8 cellular contexts compared by ENCODE assay signal in genomic region chr6:87700351-87700728, GRCh38. TPM values are rescaled to one million over a fixed set of nuclear protein-coding genes. Genes with fewer than 3 reads are reported as not detected.
DNase-seq lines count a peak whose midpoint lies in the region; ATAC-seq, FAIRE-seq and TF ChIP-seq lines count a peak whose summit lies in the region.

No MANE protein-coding gene starts in this region.

- peak overlapping the region; percentile 58 to 77 for H3K4me2 ChIP-seq in H1 (ENCODE audit: insufficient read depth in 1 of 2, low read depth in 2 of 2, low read length in 2 of 2)

- H3K4me3 ChIP-seq in H1 (ENCODE audit: extremely low read depth in 1 of 4, insufficient read depth in 2 of 4, low read depth in 3 of 4, low read length in 4 of 4) = peak overlapping the region; percentile 95 to 99 (median 95)

- H2BK5ac ChIP-seq in H1 (ENCODE audit: low read depth, low read length) = no peak overlapping the region

- no peak overlapping the region for H2BK15ac ChIP-seq in H1 (ENCODE audit: low read length)

- intact Hi-C loops in CD4-positive, alpha-beta T cell (cut with DNase I, micrococcal nuclease) = loop anchor here (2.0 to 10.0 kb wide), 5 partner anchors 110 to 1262 kb away; partner anchors contain the start of genes GJB7 (in 1 of the 2), ORC3 (in 1 of the 2), RNGTT (in 1 of the 2) and SLC35A1 (in 1 of the 2)
- intact Hi-C loops in head of caudate nucleus (cut with DNase I) = loop anchor here (5.0 kb wide), 1 partner anchor 113 kb away; the partner anchor contains the start of gene RARS2

- peaks cover 28% of the 10 kb centered on the region for H3K36me3 Mint-ChIP-seq in CD4-positive, alpha-beta T cell (ENCODE audit: low read depth)
- H3K36me3 Mint-ChIP-seq in neural crest cell (ENCODE audit: low read depth) = no peaks in the 10 kb centered on the region

- no peak for FAIRE-seq in H1 (lab: Jason Lieb, UNC)

- no peak overlapping the region for H3K56ac ChIP-seq in H1 (replicated peaks; ENCODE audit: insufficient read length, low read depth, low read length)

- H3K79me2 ChIP-seq in H1 (ENCODE audit: control insufficient read depth in 1 of 2, insufficient read depth in 2 of 2, low read length in 2 of 2) = peaks cover 51 to 66% of the 10 kb centered on the region in 2 experiments

- no peak overlapping the region for H4K91ac ChIP-seq in H1 (replicated peaks; ENCODE audit: insufficient read length, low read length)

- no peak for TF ChIP-seq EP300 in H1 (IDR thresholded peaks at IDR 0.05; ENCODE audit: borderline replicate concordance in 1 of 2, low read depth in 2 of 2, low read length in 2 of 2)

- no peak for TF ChIP-seq POLR2A in H1 (IDR thresholded peaks at IDR 0.05; ENCODE audit: control extremely low read depth in 1 of 2, low read depth in 2 of 2, low read length in 2 of 2)

- no peak overlapping the region for H2BK120ac ChIP-seq in H1 (replicated peaks; ENCODE audit: low read depth, low read length)

- H3K18ac ChIP-seq in H1 (ENCODE audit: extremely low read depth, low read length) = no peak overlapping the region

- no peak overlapping the region for H4K8ac ChIP-seq in H1 (ENCODE audit: extremely low read depth, insufficient read depth, low read length)

- H3K27me3 ChIP-seq in CD4-positive, alpha-beta T cell (ENCODE audit: control insufficient read depth, insufficient read depth, low read length) = no peaks in the 10 kb centered on the region
- H3K27me3 ChIP-seq in H1 (replicated peaks in 1 of 4; ENCODE audit: control insufficient read depth in 3 of 4, extremely low read depth in 1 of 4, insufficient read depth in 3 of 4, low read length in 3 of 4) = no peaks in the 10 kb centered on the region

- H2AK5ac ChIP-seq in H1 (ENCODE audit: low read depth, low read length) = no peak overlapping the region

- WGBS in H1 (ENCODE audit: extremely low coverage in 1 of 2, insufficient coverage in 1 of 2, insufficient read length in 1 of 2, insufficient replicate concordance in 2 of 2, low coverage in 1 of 2, low lambda C conversion rate in 2 of 2, missing lambda C conversion rate in 1 of 2), 2 experiments = 15% methylated on average over 1 of the region's 1 CpG; no CpG with 5 or more reads in 1 of the 2 experiments

- H2AFZ ChIP-seq in H1 (ENCODE audit: low read length) = no peak overlapping the region

- CTCF ChIA-PET in CD4-positive, alpha-beta T cell (lab: Charles Lee) = interaction anchor here (1.0 kb wide), 1 partner anchor 21 kb away, joined by 4 read pairs; no protein-coding TSS in a partner anchor
- CTCF ChIA-PET in H1 (lab: Charles Lee; ENCODE audit: partially characterized antibody) = interaction anchor here (0.9 to 1.8 kb wide), 3 partner anchors 9 to 88 kb away, joined by 3 to 4 read pairs (median 4); no protein-coding TSS in a partner anchor

- H3K27ac Mint-ChIP-seq in CD4-positive, alpha-beta T cell = peak overlapping the region; percentile 90
- peak overlapping the region; percentile 76 for H3K27ac Mint-ChIP-seq in neural crest cell (ENCODE audit: unreplicated experiment)

- H4K20me1 ChIP-seq in H1 (replicated peaks in 1 of 2; ENCODE audit: control insufficient read depth in 1 of 2, insufficient read depth in 2 of 2, low read length in 2 of 2) = peaks cover 18 to 21% of the 10 kb centered on the region in 2 experiments

- H3K23ac ChIP-seq in H1 (ENCODE audit: insufficient read length) = no peak overlapping the region

- peak overlapping the region; percentile 90 to 93 (median 92); a peak in 4 of 7 replicates for H3K9ac ChIP-seq in H1 (replicated peaks in 1 of 4; ENCODE audit: extremely low read depth in 1 of 4, low read depth in 3 of 4, low read length in 3 of 4)

- no peaks in the 10 kb centered on the region for H3K27me3 Mint-ChIP-seq in CD4-positive, alpha-beta T cell
- no peaks in the 10 kb centered on the region for H3K27me3 Mint-ChIP-seq in neural crest cell (ENCODE audit: low read depth)

- no peak for ATAC-seq in CD4-positive, alpha-beta T cell (ENCODE audit: poor library complexity)

- H3K14ac ChIP-seq in H1 (ENCODE audit: insufficient read length) = no peak overlapping the region

- peaks cover 4% of the 10 kb centered on the region for H3K23me2 ChIP-seq in H1 (ENCODE audit: low read depth, low read length)

- TF ChIP-seq RAD21 in H1 (IDR thresholded peaks at IDR 0.05 in 1 of 2, conservative IDR thresholded peaks at IDR 0.05 in 1 of 2; ENCODE audit: low read depth in 2 of 2, low read length in 2 of 2) = no peak

- H3K9me3 Mint-ChIP-seq in CD4-positive, alpha-beta T cell = no peaks in the 10 kb centered on the region
- no peaks in the 10 kb centered on the region for H3K9me3 Mint-ChIP-seq in neural crest cell

- H3K4me3 Mint-ChIP-seq in CD4-positive, alpha-beta T cell = peak overlapping the region; percentile 93
- H3K4me3 Mint-ChIP-seq in neural crest cell = peak overlapping the region; percentile 97

- no peak for TF ChIP-seq CTCF in CD4-positive, alpha-beta T cell (IDR thresholded peaks at IDR 0.05)
- no peak for TF ChIP-seq CTCF in H1 (IDR thresholded peaks at IDR 0.05; ENCODE audit: control extremely low read depth in 1 of 3, insufficient read depth in 1 of 3, low read depth in 1 of 3, low read length in 3 of 3)
- TF ChIP-seq CTCF in neural crest cell (conservative IDR thresholded peaks at IDR 0.05) = no peak

- no peak overlapping the region for H2BK12ac ChIP-seq in H1 (ENCODE audit: low read depth, low read length)

- peaks cover 56% of the 10 kb centered on the region for H3K4me1 Mint-ChIP-seq in CD4-positive, alpha-beta T cell (ENCODE audit: low read depth)
- H3K4me1 Mint-ChIP-seq in neural crest cell = peaks cover 45% of the 10 kb centered on the region

- H3K4me1 ChIP-seq in H1 (replicated peaks in 1 of 4; ENCODE audit: control insufficient read depth in 3 of 4, insufficient read depth in 4 of 4, low read length in 3 of 4) = peaks cover 0 to 12% (median 0%) of the 10 kb centered on the region in 4 experiments; a peak in 2 of 7 replicates

- peak overlapping the region; percentile 90 for H3K27ac ChIP-seq in CD4-positive, alpha-beta T cell (ENCODE audit: low read depth, low read length)
- no peak overlapping the region for H3K27ac ChIP-seq in H1 (ENCODE audit: low read depth, low read length)

- no peak overlapping the region for H4K5ac ChIP-seq in H1 (ENCODE audit: insufficient read length, low read depth, low read length)

- no peaks in the 10 kb centered on the region for H3K9me3 ChIP-seq in CD4-positive, alpha-beta T cell (ENCODE audit: control insufficient read depth, low read length)
- no peaks in the 10 kb centered on the region for H3K9me3 ChIP-seq in H1 (ENCODE audit: insufficient read depth in 2 of 2, low read depth in 1 of 2, low read length in 1 of 2)

- no peak for DNase-seq in CD4-positive, alpha-beta T cell
- peak; percentile 52 for DNase-seq in NCI-H69 (lab: John Stamatoyannopoulos, UW)
- DNase-seq in H1 (ENCODE audit: low read depth in 1 of 2, low spot score in 2 of 2) = no peak
- DNase-seq in neural crest cell (ENCODE audit: low read depth, low spot score) = no peak
- DNase-seq in kidney glomerular epithelial cell (lab: John Stamatoyannopoulos, UW) = no peak
- no peak for DNase-seq in head of caudate nucleus
- DNase-seq in T-helper 9 cell = no peak
- DNase-seq in AG08395 (ENCODE audit: low spot score) = no peak

- no peaks in the 10 kb centered on the region for H3K36me3 ChIP-seq in H1 (ENCODE audit: control insufficient read depth in 2 of 4, insufficient read depth in 4 of 4, low read length in 3 of 4)

- POLR2A ChIA-PET in CD4-positive, alpha-beta T cell (lab: Charles Lee) = interaction anchor here (0.8 to 4.2 kb wide), 4 partner anchors 16 to 227 kb away, joined by 3 to 23 read pairs (median 6); partner anchors contain the start of genes ORC3, RARS2 and SLC35A1
- POLR2A ChIA-PET in H1 (lab: Charles Lee; ENCODE audit: partially characterized antibody) = interaction anchor here (0.8 to 2.5 kb wide), 5 partner anchors 9 to 109 kb away, joined by 3 to 11 read pairs (median 3); no protein-coding TSS in a partner anchor

- H3K79me1 ChIP-seq in H1 (ENCODE audit: low read depth, low read length) = no peaks in the 10 kb centered on the region

- no peak overlapping the region for H2BK20ac ChIP-seq in H1 (ENCODE audit: low read length)

- no peak overlapping the region for H3K4ac ChIP-seq in H1 (replicated peaks; ENCODE audit: insufficient read length, low read depth, low read length)

TF ChIP-seq in H1, 55 proteins besides CTCF, POLR2A, EP300 and RAD21:
- TF ChIP-seq RFX5 (IDR thresholded peaks at IDR 0.05; ENCODE audit: borderline replicate concordance, low read depth, low read length) (no peak), CREB1 (IDR thresholded peaks at IDR 0.05) (no peak), E2F6 (IDR thresholded peaks at IDR 0.05) (no peak)

RNA-seq across cellular contexts. Expression of gene AKIRIN2, which starts 1.7 kb away (rescaled TPM):
- 10 to 100 TPM; 91.0 to 92.5 TPM for total RNA-seq in CD4-positive, alpha-beta T cell
- total RNA-seq in H1 (2021; fragmentation: NEBNext Ultra II Directional; extraction: Animal tissue kit (Norgen Biotek cat#: 25700)) = 75.3 and 77.2 TPM in 2 replicates
- 35.6 and 49.6 TPM in 2 replicates for polyA plus RNA-seq in H1 (2011; rRNA removed)
- 28.4 TPM for polyA plus RNA-seq in H1 (2011; cell fraction: cytosol; rRNA removed)
- polyA plus RNA-seq in H1 (2011; cell fraction: nucleus; rRNA removed) = 29.7 TPM
- 50.5 to 55.5 TPM (median 52.0 TPM) in 4 replicates for polyA plus RNA-seq in H1 (2012, experiment 1 of 2)
- polyA plus RNA-seq in H1 (2012, experiment 2 of 2) = 39.5 TPM
- polyA plus RNA-seq in H1 (2013, experiment 1 of 2) = 67.3 TPM
- polyA plus RNA-seq in H1 (2013, experiment 2 of 2) = 68.1 TPM
- 14.0 and 18.9 TPM in 2 replicates for polyA minus RNA-seq in H1 (2011; rRNA and poly(A)+ RNA removed)
- 39.8 TPM for polyA minus RNA-seq in H1 (2011; cell fraction: cytosol; rRNA and poly(A)+ RNA removed)
- 38.9 TPM for polyA minus RNA-seq in H1 (2011; cell fraction: nucleus; rRNA and poly(A)+ RNA removed)
- 67.4 and 71.9 TPM in 2 replicates for total RNA-seq in neural crest cell
